In genomic region chr10:99730026-99730425, GRCh38 we compare ENCODE assay signal across 15 cellular contexts. TPM values are rescaled to one million over a fixed set of nuclear protein-coding genes. Genes with fewer than 3 reads are reported as not detected.
DNase-seq lines count a peak whose midpoint lies in the region; ATAC-seq and TF ChIP-seq lines count a peak whose summit lies in the region.
"Had no signal": no experiment of that assay in that cellular context is flagged by ENCODE, and none has a peak within 500 bp of the region (broad histone marks: within the 10 kb centered on the region; RNA-seq: fewer than 3 reads in every experiment).

No MANE protein-coding gene starts in this region.

- H3K4me2 ChIP-seq in DOHH2 (ENCODE audit: low read length) (0 out of 2 replicates have a peak overlapping the region, but pooled peaks have one; percentile 86), Karpas-422 (ENCODE audit: low read depth, low read length, poor library complexity, severe bottlenecking) (peak overlapping the region; percentile 80)

- H4K20me1 ChIP-seq in DOHH2 (ENCODE audit: control insufficient read depth, insufficient read depth, low read depth, low read length) (no peaks in the 10 kb centered on the region), Karpas-422 (ENCODE audit: insufficient read depth, low read depth, low read length) (no peaks in the 10 kb centered on the region)

- no peaks in the 10 kb centered on the region for H3K27me3 Mint-ChIP-seq in neural crest cell (ENCODE audit: low read depth)
- H3K27me3 Mint-ChIP-seq: B cell; naive thymus-derived CD4-positive, alpha-beta T cell had no signal

- no peak for ATAC-seq in GM21737 (IDR thresholded peaks at IDR 0.05; ENCODE audit: unreplicated experiment)
- ATAC-seq: naive thymus-derived CD4-positive, alpha-beta T cell had no signal

- H3K36me3 ChIP-seq in DOHH2 (ENCODE audit: control insufficient read depth, low read length) (peaks cover 68% of the 10 kb centered on the region), Karpas-422 (ENCODE audit: insufficient read depth, low read length) (peaks cover 29% of the 10 kb centered on the region; the same call in 1 of the 2 replicates)

- H3K9me3 Mint-ChIP-seq in neural crest cell: no peaks in the 10 kb centered on the region
- H3K9me3 Mint-ChIP-seq: naive thymus-derived CD4-positive, alpha-beta T cell had no signal

- H3K9me3 ChIP-seq in DOHH2 (ENCODE audit: control insufficient read depth, insufficient read depth, low read length) (no peaks in the 10 kb centered on the region), Karpas-422 (ENCODE audit: low read length) (no peaks in the 10 kb centered on the region)

- H3K9me2 ChIP-seq in DOHH2 (replicated peaks; ENCODE audit: control insufficient read depth, low read length) (no peaks in the 10 kb centered on the region), Karpas-422 (replicated peaks; ENCODE audit: insufficient read depth, low read length) (no peaks in the 10 kb centered on the region)

- DNase-seq in Karpas-422: no peak
- peak; percentile 81 for DNase-seq in epithelial cell of proximal tubule (ENCODE audit: low read depth)
- DNase-seq in neural crest cell (ENCODE audit: low read depth, low spot score): no peak
- no peak for DNase-seq in NCI-H1092 treated with DMSO at 0.1 percent for 48 hours (lab: John Stamatoyannopoulos, UW)
- no peak for DNase-seq in cardiac septum (ENCODE audit: low spot score)
- DNase-seq: activated effector memory CD4-positive, alpha-beta T cell treated with anti-CD3 and anti-CD28 coated beads, Interleukin-2, amount 50 U/mL, for 16 hours; GOT3; naive thymus-derived CD4-positive, alpha-beta T cell; NCI-H1930; NCI-H526; SW 1271; WERI-Rb-1 had no signal

- no peak overlapping the region for H3K27ac Mint-ChIP-seq in neural crest cell (ENCODE audit: unreplicated experiment)
- H3K27ac Mint-ChIP-seq: B cell had no signal

- H3K27me3 ChIP-seq in DOHH2 (ENCODE audit: control insufficient read depth, low read length) (no peaks in the 10 kb centered on the region), Karpas-422 (ENCODE audit: low read length) (no peaks in the 10 kb centered on the region)

- H3K4me3 ChIP-seq in DOHH2 (ENCODE audit: low read length) (no peak overlapping the region), Karpas-422 (ENCODE audit: low read length) (peak overlapping the region; percentile 92; the same call in 1 of the 2 replicates), epithelial cell of proximal tubule (ENCODE audit: low read depth, low read length) (no peak overlapping the region)

- intact Hi-C loops in cardiac septum (cut with DNase I): no loop called here

- H3K4me1 ChIP-seq in DOHH2 (ENCODE audit: control insufficient read depth, low read length) (peaks cover 19% of the 10 kb centered on the region), Karpas-422 (ENCODE audit: low read length) (peaks cover 22% of the 10 kb centered on the region)

- no peaks in the 10 kb centered on the region for H3F3A ChIP-seq in DOHH2 (ENCODE audit: control insufficient read depth, insufficient read depth)

- H2AFZ ChIP-seq in Karpas-422 (ENCODE audit: low read length): no peak overlapping the region

- peaks cover 5% of the 10 kb centered on the region for H3K36me3 Mint-ChIP-seq in neural crest cell (ENCODE audit: low read depth)

- H3K4me3 Mint-ChIP-seq in neural crest cell: peak overlapping the region; percentile 18
- H3K4me3 Mint-ChIP-seq: B cell had no signal

- peaks cover 21% of the 10 kb centered on the region for H3K4me1 Mint-ChIP-seq in neural crest cell

- H3K79me2 ChIP-seq in DOHH2 (ENCODE audit: control insufficient read depth, low read length) (peaks cover 56% of the 10 kb centered on the region), Karpas-422 (ENCODE audit: low read length) (peaks cover 60% of the 10 kb centered on the region)

- TF ChIP-seq CTCF in DOHH2 (IDR thresholded peaks at IDR 0.05; ENCODE audit: low read depth, low read length, poor library complexity, severe bottlenecking): no peak
- no peak for TF ChIP-seq CTCF in epithelial cell of proximal tubule (conservative IDR thresholded peaks at IDR 0.05; ENCODE audit: low read depth, low read length)
- TF ChIP-seq CTCF in neural crest cell (conservative IDR thresholded peaks at IDR 0.05): no peak

- H3K9ac ChIP-seq in Karpas-422 (ENCODE audit: low read length): no peak overlapping the region

- no peak overlapping the region for H3K27ac ChIP-seq in DOHH2 (ENCODE audit: low read depth, low read length)
- H3K27ac ChIP-seq in Karpas-422 (ENCODE audit: low read length): no peak overlapping the region
- H3K27ac ChIP-seq: WERI-Rb-1 had no signal

RNA-seq across cellular contexts. Expression of gene COX15, which starts 1.9 kb away (rescaled TPM):
- total RNA-seq in Karpas-422 (2014; rRNA removed; shearing (Covaris generic); ENCODE audit: low replicate concordance): 45.6 and 53.3 TPM in 2 replicates
- total RNA-seq in epithelial cell of proximal tubule (26.8 and 31.2 TPM in 2 replicates), neural crest cell (44.4 and 48.7 TPM in 2 replicates), cardiac septum (35.6 TPM)

RNA-seq across cellular contexts. Expression of gene CUTC, which starts 2.0 kb away (rescaled TPM):
- 20.1 and 22.9 TPM in 2 replicates for total RNA-seq in Karpas-422 (2014; rRNA removed; shearing (Covaris generic); ENCODE audit: low replicate concordance)
- 13.7 and 18.8 TPM in 2 replicates for total RNA-seq in epithelial cell of proximal tubule
- 17.6 and 17.9 TPM in 2 replicates for total RNA-seq in neural crest cell
- 33.2 TPM for total RNA-seq in cardiac septum

RNA-seq across cellular contexts. Expression of gene ABCC2, which starts 52.4 kb away (rescaled TPM):
- total RNA-seq in Karpas-422 (2014; rRNA removed; shearing (Covaris generic); ENCODE audit: low replicate concordance): 0.07 and 1.4 TPM in 2 replicates
- total RNA-seq in epithelial cell of proximal tubule (0.17 and 1.2 TPM in 2 replicates), neural crest cell (5.9 and 6.2 TPM in 2 replicates), cardiac septum (0.30 TPM)
